Comparison of ENCODE assay signal across 17 cellular contexts in the genomic region with DNA sequence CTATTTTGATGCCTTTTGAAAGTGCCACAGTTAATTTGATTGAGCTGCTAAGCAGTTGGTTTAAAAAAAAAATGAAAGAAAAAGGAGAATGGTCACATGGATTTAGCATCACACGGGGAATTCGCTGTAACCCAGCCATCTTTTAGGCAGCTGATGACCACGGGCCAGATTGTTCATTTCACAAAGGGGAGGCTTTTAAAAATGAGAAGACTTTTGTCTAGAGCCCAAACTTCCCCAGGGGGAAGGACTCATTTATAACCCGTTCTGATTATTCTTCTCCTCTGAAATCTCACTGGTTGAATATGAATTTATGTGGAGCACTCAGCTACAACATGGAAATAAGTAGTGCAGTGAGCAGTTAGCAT.
DNase-seq lines count a peak whose midpoint lies in the region; ATAC-seq and TF ChIP-seq lines count a peak whose summit lies in the region.
"Had no signal": no experiment of that assay in that cellular context is flagged by ENCODE, and none has a peak within 500 bp of the region (broad histone marks: within the 10 kb centered on the region; RNA-seq: fewer than 3 reads in every experiment).

No MANE protein-coding gene starts in this region.

- peak overlapping the region; percentile 3 to 71 for H3K27ac ChIP-seq in testis
- no peak overlapping the region for H3K27ac ChIP-seq in CD8-positive, alpha-beta T cell (ENCODE audit: low read depth, low read length)
- H3K27ac ChIP-seq: KMS-11, neutrophil had no signal

- peak overlapping the region; percentile 10 for H3K27ac Mint-ChIP-seq in T-helper 17 cell
- no peak overlapping the region for H3K27ac Mint-ChIP-seq in CD8-positive, alpha-beta T cell
- H3K27ac Mint-ChIP-seq: activated T-cell treated with anti-CD3 and anti-CD28 coated beads, Interleukin-2, amount 50 U/mL, for 24 hours had no signal

- H3K36me3 ChIP-seq in testis (ENCODE audit: low read depth, missing control alignments) = no peaks in the 10 kb centered on the region
- H3K36me3 ChIP-seq in CD8-positive, alpha-beta T cell (ENCODE audit: insufficient read depth, low read length) = no peaks in the 10 kb centered on the region
- H3K36me3 ChIP-seq: adrenal gland, neutrophil had no signal

- DNase-seq in T-helper 17 cell (no peak), foreskin melanocyte (peak; percentile 98), myocyte (ENCODE audit: low read depth) (peak; percentile 24), testis (peak; percentile 36), SIG-M5 (lab: John Stamatoyannopoulos, UW) (no peak)
- no peak for DNase-seq in CD8-positive, alpha-beta T cell
- DNase-seq: activated CD4-positive, alpha-beta T cell treated with anti-CD3 and anti-CD28 coated beads for 48 hours; activated T-cell treated with anti-CD3 and anti-CD28 coated beads, Interleukin-2, amount 50 U/mL, for 24 hours; NCI-H1694; NCI-H526; stimulated activated CD4-positive, alpha-beta T cell treated with anti-CD3 and anti-CD28 coated beads, Interleukin-12 subunit alpha, Interleukin-12 subunit beta, amount 100 ng/mL, for 4 hours had no signal

- H3K36me3 Mint-ChIP-seq in T-helper 17 cell (ENCODE audit: low read depth) = no peaks in the 10 kb centered on the region
- no peaks in the 10 kb centered on the region for H3K36me3 Mint-ChIP-seq in CD8-positive, alpha-beta T cell
- H3K36me3 Mint-ChIP-seq: type B pancreatic cell had no signal

- no peak for TF ChIP-seq CTCF in testis (IDR thresholded peaks at IDR 0.05)
- no peak for TF ChIP-seq CTCF in CD8-positive, alpha-beta T cell (IDR thresholded peaks at IDR 0.05)

- no peak for TF ChIP-seq POLR2A in testis (IDR thresholded peaks at IDR 0.05)

- H3K9me3 ChIP-seq in T-helper 17 cell (ENCODE audit: control insufficient read depth, low read length, poor library complexity, severe bottlenecking) (no peaks in the 10 kb centered on the region), testis (no peaks in the 10 kb centered on the region)
- no peaks in the 10 kb centered on the region for H3K9me3 ChIP-seq in CD8-positive, alpha-beta T cell (ENCODE audit: low read length)
- H3K9me3 ChIP-seq: adrenal gland, neutrophil had no signal

- POLR2A ChIA-PET in CD8-positive, alpha-beta T cell (lab: Charles Lee) = no interaction called here

- H3K4me1 ChIP-seq in testis = peaks cover 17% of the 10 kb centered on the region
- no peaks in the 10 kb centered on the region for H3K4me1 ChIP-seq in CD8-positive, alpha-beta T cell (ENCODE audit: insufficient read depth, low read length)

- H3K9me3 Mint-ChIP-seq in CD8-positive, alpha-beta T cell = no peaks in the 10 kb centered on the region
- H3K9me3 Mint-ChIP-seq: activated T-cell treated with anti-CD3 and anti-CD28 coated beads, Interleukin-2, amount 50 U/mL, for 24 hours; type B pancreatic cell had no signal

- ATAC-seq in T-helper 17 cell = no peak
- no peak for ATAC-seq in CD8-positive, alpha-beta T cell
- ATAC-seq in HG03565 (IDR thresholded peaks at IDR 0.05; ENCODE audit: unreplicated experiment) = no peak
- no peak for ATAC-seq in GM19463 (IDR thresholded peaks at IDR 0.05; ENCODE audit: unreplicated experiment)

- CTCF ChIA-PET in CD8-positive, alpha-beta T cell (lab: Charles Lee) = no interaction called here

- intact Hi-C loops in testis (cut with DNase I; ENCODE audit: low total_unique reads) = no loop called here
- intact Hi-C loops in CD8-positive, alpha-beta T cell (cut with DNase I, micrococcal nuclease) = no loop called here

- H3K27me3 Mint-ChIP-seq in T-helper 17 cell = no peaks in the 10 kb centered on the region
- no peaks in the 10 kb centered on the region for H3K27me3 Mint-ChIP-seq in CD8-positive, alpha-beta T cell (ENCODE audit: low read depth)
- H3K27me3 Mint-ChIP-seq: activated T-cell treated with anti-CD3 and anti-CD28 coated beads, Interleukin-2, amount 50 U/mL, for 24 hours had no signal

- H3K27me3 ChIP-seq in testis = no peaks in the 10 kb centered on the region
- no peaks in the 10 kb centered on the region for H3K27me3 ChIP-seq in CD8-positive, alpha-beta T cell (ENCODE audit: insufficient read depth, low read length)
- H3K27me3 ChIP-seq: adrenal gland, neutrophil had no signal

- no peak overlapping the region for H3K4me3 ChIP-seq in testis
- H3K4me3 ChIP-seq in CD8-positive, alpha-beta T cell (ENCODE audit: low read depth, low read length) = no peak overlapping the region
- H3K4me3 ChIP-seq: adrenal gland had no signal

- peaks cover 6% of the 10 kb centered on the region for H3K4me1 Mint-ChIP-seq in T-helper 17 cell
- no peaks in the 10 kb centered on the region for H3K4me1 Mint-ChIP-seq in CD8-positive, alpha-beta T cell (ENCODE audit: low read depth)

- WGBS in testis, 2 donors = 43 to 49% methylated on average over 4 of the region's 4 CpGs

- no peak overlapping the region for H3K4me3 Mint-ChIP-seq in T-helper 17 cell
- H3K4me3 Mint-ChIP-seq in CD8-positive, alpha-beta T cell = no peak overlapping the region
- H3K4me3 Mint-ChIP-seq: activated T-cell treated with anti-CD3 and anti-CD28 coated beads, Interleukin-2, amount 50 U/mL, for 24 hours; type B pancreatic cell had no signal

Comparison
In these comparisons a context has a peak if more than half of its experiments do, and no peak if none do; other contexts are left out.
1. DNase-seq: peak in foreskin melanocyte (single experiment), myocyte (single experiment) and testis (single experiment); none in T-helper 17 cell (0 of 3), CD8-positive, alpha-beta T cell (0 of 7) and SIG-M5 (single experiment).